Comparison of ENCODE assay signal across 24 cellular contexts in genomic region chr2:17441055-17441771, GRCh38.
DNase-seq lines count a peak whose midpoint lies in the region; ATAC-seq and TF ChIP-seq lines count a peak whose summit lies in the region.
"Had no signal": no experiment of that assay in that cellular context is flagged by ENCODE, and none has a peak within 500 bp of the region (broad histone marks: within the 10 kb centered on the region; RNA-seq: fewer than 3 reads in every experiment).

No MANE protein-coding gene starts in this region.

- POLR2A ChIA-PET in WTC11 (lab: Charles Lee): no interaction called here

- no peak for TF ChIP-seq CTCF in WTC11 (IDR thresholded peaks at IDR 0.05)
- no peak for TF ChIP-seq CTCF in foreskin keratinocyte (conservative IDR thresholded peaks at IDR 0.05)
- no peak for TF ChIP-seq CTCF in GM13976 (IDR thresholded peaks at IDR 0.05; ENCODE audit: borderline replicate concordance, control extremely low read depth, extremely low read depth, insufficient read depth, missing control alignments)

- no peaks in the 10 kb centered on the region for H3K36me3 ChIP-seq in HUES6 (ENCODE audit: control insufficient read depth, insufficient read depth, low read length)
- H3K36me3 ChIP-seq: esophagus muscularis mucosa had no signal

- CTCF ChIA-PET in WTC11 (lab: Charles Lee): interaction anchor here (1.0 kb wide), 1 partner anchor 132 kb away, joined by 3 read pairs; no protein-coding TSS in a partner anchor

- peaks cover 6% of the 10 kb centered on the region for H3K9me3 Mint-ChIP-seq in WTC11
- H3K9me3 Mint-ChIP-seq: stimulated activated naive CD8-positive, alpha-beta T cell treated with anti-CD3 and anti-CD28 coated beads, Interleukin-15, Interleukin-2, amounts not matched to agents 100 ng/mL and 50 ng/mL, for 24 hours had no signal

- H3K4me1 Mint-ChIP-seq in WTC11: peaks cover 13% of the 10 kb centered on the region

- no peaks in the 10 kb centered on the region for H3K9me3 ChIP-seq in HUES6 (ENCODE audit: control insufficient read depth, insufficient read depth, low read depth, low read length)
- H3K9me3 ChIP-seq: esophagus muscularis mucosa, psoas muscle had no signal

- H3K4me3 ChIP-seq in HUES6 (ENCODE audit: low read depth, low read length): peak overlapping the region; percentile 3; the same call in 1 of the 2 replicates
- H3K4me3 ChIP-seq: dorsolateral prefrontal cortex, esophagus muscularis mucosa, psoas muscle had no signal

- no peak overlapping the region for H3K4me3 Mint-ChIP-seq in WTC11
- H3K4me3 Mint-ChIP-seq: HFFc6; nephron progenitor cell; stimulated activated naive CD8-positive, alpha-beta T cell treated with anti-CD3 and anti-CD28 coated beads, Interleukin-15, Interleukin-2, amounts not matched to agents 100 ng/mL and 50 ng/mL, for 24 hours had no signal

- DNase-seq in WTC11 (ENCODE audit: low spot score) (no peak), foreskin keratinocyte (peak; percentile 21 to 67), GM13976 (ENCODE audit: low spot score) (no peak), NCI-H446 treated with DMSO at 0.1 percent for 48 hours (lab: John Stamatoyannopoulos, UW) (no peak), substantia nigra (lab: John Stamatoyannopoulos, UW) (no peak)
- DNase-seq: activated CD4-positive, alpha-beta T cell treated with anti-CD3 and anti-CD28 coated beads, Interleukin-2, amount 50 U/mL, for 4 hours; activated gamma-delta T cell treated with Interleukin-2 at 50 U/mL for 16 hours; activated T-cell treated with anti-CD3 and anti-CD28 coated beads for 4 hours; DND-41; dorsolateral prefrontal cortex; HFFc6; KBM-7; NCI-H187; nephron progenitor cell; psoas muscle; stimulated activated CD4-positive, alpha-beta T cell treated with anti-CD3 and anti-CD28 coated beads, Interleukin-2, amount 100 ng/mL, for 48 hours; trophoblast cell had no signal

- H3K4me1 ChIP-seq in HUES6 (ENCODE audit: control insufficient read depth, insufficient read depth, low read length) (peaks cover 14% of the 10 kb centered on the region), foreskin keratinocyte (peaks cover 14% of the 10 kb centered on the region)
- H3K4me1 ChIP-seq: esophagus muscularis mucosa, psoas muscle had no signal

- H3K9ac ChIP-seq in HUES6 (ENCODE audit: low read length): peak overlapping the region; percentile 12

- no peaks in the 10 kb centered on the region for H3K27me3 ChIP-seq in HUES6 (ENCODE audit: control insufficient read depth, insufficient read depth, low read length)
- H3K27me3 ChIP-seq in foreskin keratinocyte: no peaks in the 10 kb centered on the region
- H3K27me3 ChIP-seq: dorsolateral prefrontal cortex, esophagus muscularis mucosa had no signal

- in situ Hi-C loops in GM13976 (cut with MboI; ENCODE audit: low sequenced_read_pairs, unreplicated experiment): no loop called here

- H3K27me3 Mint-ChIP-seq in WTC11 (ENCODE audit: low read depth): no peaks in the 10 kb centered on the region
- H3K27me3 Mint-ChIP-seq: stimulated activated naive CD8-positive, alpha-beta T cell treated with anti-CD3 and anti-CD28 coated beads, Interleukin-15, Interleukin-2, amounts not matched to agents 100 ng/mL and 50 ng/mL, for 24 hours had no signal

- H3K27ac ChIP-seq in HUES6 (ENCODE audit: low read depth, low read length) (peak overlapping the region; percentile 77; the same call in 1 of the 2 replicates), foreskin keratinocyte (peak overlapping the region; percentile 54), substantia nigra (ENCODE audit: low read depth, low read length, poor library complexity, severe bottlenecking) (no peak overlapping the region)
- H3K27ac ChIP-seq: dorsolateral prefrontal cortex, esophagus muscularis mucosa, HL-60, psoas muscle had no signal

- H3K36me3 Mint-ChIP-seq in WTC11: no peaks in the 10 kb centered on the region

- H3K27ac Mint-ChIP-seq in WTC11: peak overlapping the region; percentile 73; the same call in 1 of the 2 replicates
- H3K27ac Mint-ChIP-seq: HFFc6; nephron progenitor cell; stimulated activated naive CD8-positive, alpha-beta T cell treated with anti-CD3 and anti-CD28 coated beads, Interleukin-15, Interleukin-2, amounts not matched to agents 100 ng/mL and 50 ng/mL, for 24 hours had no signal

- ATAC-seq in WTC11 (peak; percentile 77), foreskin keratinocyte (peak; percentile 66), GM21619 (IDR thresholded peaks at IDR 0.05; ENCODE audit: unreplicated experiment) (no peak)
- ATAC-seq: left lobe of liver, Panc1, psoas muscle had no signal

TF ChIP-seq in WTC11, 78 proteins besides CTCF, POLR2A, EP300 and RAD21:
- no peak for TF ChIP-seq ZNF512 (CRISPR knock-in tag; IDR thresholded peaks at IDR 0.05; ENCODE audit: borderline replicate concordance)
- peak; percentile 81 for TF ChIP-seq ZNF423 (CRISPR knock-in tag; IDR thresholded peaks at IDR 0.05)

Comparison
In these comparisons a context has a peak if more than half of its experiments do, and no peak if none do; other contexts are left out.
1. DNase-seq: peak in foreskin keratinocyte (2 of 2); none in WTC11 (single experiment), GM13976 (single experiment), NCI-H446 treated with DMSO at 0.1 percent for 48 hours (single experiment) and substantia nigra (0 of 49).